ENCODE assay signal across 8 cellular contexts in genomic region chr3:18443670-18444596, GRCh38. TPM values are rescaled to one million over a fixed set of nuclear protein-coding genes. Genes with fewer than 3 reads are reported as not detected.
DNase-seq lines count a peak whose midpoint lies in the region; ATAC-seq and TF ChIP-seq lines count a peak whose summit lies in the region.

No MANE protein-coding gene starts in this region.

- no peaks in the 10 kb centered on the region for H3K9me3 ChIP-seq in A673 (ENCODE audit: low read depth, low read length, poor library complexity, severe bottlenecking)
- H3K9me3 ChIP-seq in neural progenitor cell (ENCODE audit: low read depth), result no peaks in the 10 kb centered on the region

- H3K36me3 ChIP-seq in A673 (ENCODE audit: insufficient read depth, low read length, poor library complexity, severe bottlenecking) (no peaks in the 10 kb centered on the region), neural progenitor cell (no peaks in the 10 kb centered on the region)

- H3K9me3 Mint-ChIP-seq in neural progenitor cell, result no peaks in the 10 kb centered on the region

- H3K27ac Mint-ChIP-seq in neural progenitor cell, result no peak overlapping the region

- H3K27me3 ChIP-seq in A673 (replicated peaks; ENCODE audit: insufficient read depth, low read depth, low read length, poor library complexity), result peaks cover 85% of the 10 kb centered on the region
- H3K27me3 ChIP-seq in neural progenitor cell, result peaks cover 74% of the 10 kb centered on the region

- TF ChIP-seq CTCF in A673 (conservative IDR thresholded peaks at IDR 0.05; ENCODE audit: low read depth, low read length) (no peak), fibroblast of villous mesenchyme (IDR thresholded peaks at IDR 0.05; ENCODE audit: insufficient read depth, low read depth, low read length) (no peak), neural progenitor cell (IDR thresholded peaks at IDR 0.05) (no peak)

- H2AFZ ChIP-seq in neural progenitor cell (replicated peaks), result peak overlapping the region; percentile 97

- peaks cover 34% of the 10 kb centered on the region for H3F3A ChIP-seq in neural progenitor cell (ENCODE audit: low read depth)

- H3K4me3 ChIP-seq in A673 (ENCODE audit: low read depth, low read length, poor library complexity, severe bottlenecking) (peak overlapping the region; percentile 29), fibroblast of villous mesenchyme (ENCODE audit: low read depth, low read length) (peak overlapping the region; percentile 36), neural progenitor cell (peak overlapping the region; percentile 79)

- no peaks in the 10 kb centered on the region for H3K36me3 Mint-ChIP-seq in neural progenitor cell

- POLR2A ChIA-PET in A673 (lab: Charles Lee; ENCODE audit: low non-redundant PET), result no interaction called here

- H3K4me2 ChIP-seq in neural progenitor cell, result peak overlapping the region; percentile 97

- peak; percentile 11 for DNase-seq in A673 (ENCODE audit: low spot score)
- DNase-seq in HT1080 (ENCODE audit: low read depth), result peak; percentile 41
- peak; percentile 81 for DNase-seq in activated CD8-positive, alpha-beta memory T cell treated with anti-CD3 and anti-CD28 coated beads, Interleukin-2, amount 50 U/mL, for 48 hours
- no peak for DNase-seq in fibroblast of villous mesenchyme (ENCODE audit: low read depth)
- peak; percentile 64 for DNase-seq in neural progenitor cell (ENCODE audit: low spot score)

- CTCF ChIA-PET in A673 (lab: Charles Lee), result no interaction called here

- peak overlapping the region; percentile 93 for H3K4me3 Mint-ChIP-seq in neural progenitor cell

- no peak overlapping the region for H3K9ac ChIP-seq in neural progenitor cell

- H3K27me3 Mint-ChIP-seq in neural progenitor cell (ENCODE audit: insufficient read depth, low read depth), result peaks cover 17% of the 10 kb centered on the region

- H3K79me2 ChIP-seq in neural progenitor cell (ENCODE audit: low read depth), result no peaks in the 10 kb centered on the region

- BruUV-seq in A673 (replicated peaks; lab: Mats Ljungman, UMichigan), result no TSS peak

- intact Hi-C loops in A673 (cut with micrococcal nuclease; ENCODE audit: unreplicated experiment), result no loop called here

- H3K4me1 Mint-ChIP-seq in neural progenitor cell, result peaks cover 14% of the 10 kb centered on the region

- H4K20me1 ChIP-seq in neural progenitor cell (ENCODE audit: low read depth), result peaks cover 9% of the 10 kb centered on the region

- H3K27ac ChIP-seq in A673 (ENCODE audit: low read depth, low read length, poor library complexity, severe bottlenecking) (no peak overlapping the region), neural progenitor cell (no peak overlapping the region)

- H3K4me1 ChIP-seq in A673 (ENCODE audit: insufficient read depth, low read length, poor library complexity, severe bottlenecking), result peaks cover 6% of the 10 kb centered on the region
- H3K4me1 ChIP-seq in neural progenitor cell, result peaks cover 13% of the 10 kb centered on the region

- ATAC-seq in HG03025 (IDR thresholded peaks at IDR 0.05; ENCODE audit: low FRiP score, unreplicated experiment), result no peak
- ATAC-seq in activated CD4-positive, CD25-positive, alpha-beta regulatory T cell treated with anti-CD3 and anti-CD28 coated beads, Interleukin-2, amount 50 U/mL, for 24 hours, result no peak
- ATAC-seq in GM19395 (IDR thresholded peaks at IDR 0.05; ENCODE audit: unreplicated experiment), result no peak

RNA-seq across cellular contexts. Expression of gene SATB1, which starts 18.8 kb away (rescaled TPM):
- total RNA-seq in A673 (2021) (5.2 and 5.9 TPM in 2 replicates), fibroblast of villous mesenchyme (13.5 and 17.7 TPM in 2 replicates), neural progenitor cell (ENCODE audit: low replicate concordance) (38.2 and 38.6 TPM in 2 replicates)
- 11.4 and 19.5 TPM in 2 replicates for total RNA-seq in HT1080 (2014; rRNA removed; shearing (Covaris generic))
- polyA plus RNA-seq in HT1080 (2015; cell fraction: cytosol; rRNA removed), result 19.8 and 35.7 TPM in 2 replicates
- polyA plus RNA-seq in HT1080 (2015; cell fraction: nucleus; rRNA removed), result 49.5 and 63.3 TPM in 2 replicates

Comparison
In these comparisons a context has a peak if more than half of its experiments do, and no peak if none do; other contexts are left out.
1. H3K4me3 ChIP-seq: peak in every context shown above with its lines; median percentile 79 in neural progenitor cell; 36 in fibroblast of villous mesenchyme; 29 in A673.